Comparison of ENCODE assay signal across 11 cellular contexts in genomic region chr19:39268085-39268484, GRCh38. TPM values are rescaled to one million over a fixed set of nuclear protein-coding genes. Genes with fewer than 3 reads are reported as not detected.
DNase-seq lines count a peak whose midpoint lies in the region; ATAC-seq, FAIRE-seq and TF ChIP-seq lines count a peak whose summit lies in the region.
"Not testable (repeated sequence)": the region's sequence is repeated elsewhere in the genome, so short reads cannot be mapped to it uniquely, and the experiment has no call there.
"Had no signal": no experiment of that assay in that cellular context is flagged by ENCODE, and none has a peak within 500 bp of the region (broad histone marks: within the 10 kb centered on the region; RNA-seq: fewer than 3 reads in every experiment).

Gene IFNL2 (plus strand): TSS chr19:39268396. CDS start chr19:39268569, 173 bp downstream.

- not testable (repeated sequence) for H2AFZ ChIP-seq in DND-41 (ENCODE audit: low read depth, low read length); keratinocyte (ENCODE audit: control insufficient read depth, low read length)

- not testable (repeated sequence) for H3K79me2 ChIP-seq in DND-41 (ENCODE audit: insufficient read depth, low read length); keratinocyte (ENCODE audit: control insufficient read depth, insufficient read depth, low read length)

- H3K9me1 ChIP-seq in keratinocyte (ENCODE audit: control insufficient read depth, extremely low read depth, insufficient read depth, low read length): not testable (repeated sequence)

- no CpG with 5 or more reads among the region's 1 CpG for WGBS in body of pancreas, 2 donors

- dilution Hi-C loops in keratinocyte (cut with MboI; ENCODE audit: extremely low pct_ligation_motif_present, low sequenced_read_pairs): not testable (repeated sequence)

- H3K9ac ChIP-seq in DND-41 (ENCODE audit: low read depth, low read length); keratinocyte (ENCODE audit: control insufficient read depth, extremely low read depth, insufficient read depth, low read length): not testable (repeated sequence)

- H3K4me1 ChIP-seq in DND-41 (ENCODE audit: insufficient read depth, low read length); keratinocyte (ENCODE audit: control insufficient read depth, extremely low read depth, insufficient read depth, low read length); naive thymus-derived CD4-positive, alpha-beta T cell (ENCODE audit: control insufficient read depth in 2 of 2, insufficient read depth in 2 of 2, low read length in 2 of 2); upper lobe of right lung: not testable (repeated sequence)
- H3K4me1 ChIP-seq in body of pancreas: peaks cover 11% of the 10 kb centered on the region

- not testable (repeated sequence) for TF ChIP-seq CTCF in DND-41 (IDR thresholded peaks at IDR 0.05; ENCODE audit: borderline replicate concordance, extremely low read depth, low read length, poor library complexity, severe bottlenecking); body of pancreas (IDR thresholded peaks at IDR 0.05); keratinocyte (optimal IDR thresholded peaks at IDR 0.05 in 1 of 3, IDR thresholded peaks at IDR 0.05 in 1 of 3, conservative IDR thresholded peaks at IDR 0.05 in 1 of 3; ENCODE audit: extremely low read depth in 1 of 3, insufficient read depth in 2 of 3, low read length in 3 of 3); upper lobe of right lung (IDR thresholded peaks at IDR 0.05)

- not testable (repeated sequence) for DNase-seq in DND-41; HTR-8/SVneo (ENCODE audit: insufficient read length, low spot score); T-helper 17 cell; activated T-cell treated with anti-CD3 and anti-CD28 coated beads, Interleukin-2, amount 50 U/mL, for 4 hours; body of pancreas; keratinocyte (ENCODE audit: low read depth, low spot score); naive thymus-derived CD4-positive, alpha-beta T cell
- peak; percentile 3 for DNase-seq in upper lobe of right lung

- POLR2A ChIA-PET in naive thymus-derived CD4-positive, alpha-beta T cell (lab: Charles Lee): not testable (repeated sequence)

- H3K9me3 Mint-ChIP-seq in activated T-cell treated with anti-CD3 and anti-CD28 coated beads, Interleukin-2, amount 50 U/mL, for 4 hours; naive thymus-derived CD4-positive, alpha-beta T cell: not testable (repeated sequence)

- H3K4me3 ChIP-seq in DND-41 (ENCODE audit: low read depth in 1 of 2, low read length in 2 of 2); body of pancreas; keratinocyte (ENCODE audit: control insufficient read depth in 2 of 3, extremely low read depth in 1 of 3, insufficient read depth in 2 of 3, low read depth in 1 of 3, low read length in 3 of 3); naive thymus-derived CD4-positive, alpha-beta T cell (ENCODE audit: low read length); upper lobe of right lung: not testable (repeated sequence)

- TF ChIP-seq POLR2A in body of pancreas (IDR thresholded peaks at IDR 0.05): not testable (repeated sequence)

- not testable (repeated sequence) for H3K27ac Mint-ChIP-seq in T-helper 17 cell
- peak within 1 kb of the TSS in 1 of 9 donors; percentile 9 for H3K27ac Mint-ChIP-seq in naive thymus-derived CD4-positive, alpha-beta T cell

- FAIRE-seq in HTR-8/SVneo (lab: Jason Lieb, UNC) (peak; percentile 74), keratinocyte (lab: Jason Lieb, UNC) (peak; percentile 78)

- not testable (repeated sequence) for H3K36me3 ChIP-seq in DND-41 (ENCODE audit: insufficient read depth, low read length); body of pancreas (replicated peaks in 1 of 2; ENCODE audit: insufficient read depth in 1 of 2, low read depth in 2 of 2); keratinocyte (ENCODE audit: control insufficient read depth in 2 of 2, extremely low read depth in 1 of 2, insufficient read depth in 2 of 2, low read length in 2 of 2); naive thymus-derived CD4-positive, alpha-beta T cell (ENCODE audit: control insufficient read depth in 2 of 3, insufficient read depth in 3 of 3, low read length in 3 of 3); upper lobe of right lung

- not testable (repeated sequence) for H3K27me3 ChIP-seq in DND-41 (ENCODE audit: insufficient read depth, low read length, poor library complexity); body of pancreas; naive thymus-derived CD4-positive, alpha-beta T cell (ENCODE audit: control insufficient read depth in 2 of 2, insufficient read depth in 2 of 2, low read length in 2 of 2)
- H3K27me3 ChIP-seq in keratinocyte (ENCODE audit: control insufficient read depth, extremely low read depth, insufficient read depth, low read length) (peaks cover 25% of the 10 kb centered on the region), upper lobe of right lung (peaks cover 30% of the 10 kb centered on the region)

- intact Hi-C loops in body of pancreas (cut with DNase I); naive thymus-derived CD4-positive, alpha-beta T cell (cut with micrococcal nuclease); upper lobe of right lung (cut with DNase I): not testable (repeated sequence)

- peaks cover 37% of the 10 kb centered on the region for H3K27me3 Mint-ChIP-seq in T-helper 17 cell
- H3K27me3 Mint-ChIP-seq in activated T-cell treated with anti-CD3 and anti-CD28 coated beads, Interleukin-2, amount 50 U/mL, for 4 hours (ENCODE audit: low read depth): peaks cover 33% of the 10 kb centered on the region
- H3K27me3 Mint-ChIP-seq in naive thymus-derived CD4-positive, alpha-beta T cell: peaks cover 18 to 37% (median 22%) of the 10 kb centered on the region in 5 donors

- ATAC-seq in DND-41 (ENCODE audit: insufficient read depth, low read depth): peak; percentile 55; the same call in 1 of the 3 replicates
- ATAC-seq in T-helper 17 cell: peak; percentile 67
- peak; percentile 36 to 41 for ATAC-seq in activated T-cell treated with anti-CD3 and anti-CD28 coated beads, Interleukin-2, amount 50 U/mL, for 4 hours
- peak; percentile 66 for ATAC-seq in body of pancreas
- peak; percentile 52 for ATAC-seq in naive thymus-derived CD4-positive, alpha-beta T cell
- ATAC-seq in upper lobe of right lung: peak; percentile 20

- not testable (repeated sequence) for H3K36me3 Mint-ChIP-seq in T-helper 17 cell (ENCODE audit: low read depth); activated T-cell treated with anti-CD3 and anti-CD28 coated beads, Interleukin-2, amount 50 U/mL, for 4 hours (ENCODE audit: insufficient read depth); naive thymus-derived CD4-positive, alpha-beta T cell

- H3K9me3 ChIP-seq in DND-41 (ENCODE audit: insufficient read depth, low read length, severe bottlenecking); T-helper 17 cell (ENCODE audit: control insufficient read depth, low read length, poor library complexity, severe bottlenecking); body of pancreas; keratinocyte (ENCODE audit: control insufficient read depth, low read depth, low read length); naive thymus-derived CD4-positive, alpha-beta T cell (ENCODE audit: control insufficient read depth in 2 of 3, low read length in 3 of 3); upper lobe of right lung: not testable (repeated sequence)

- H3K27ac ChIP-seq in DND-41 (ENCODE audit: low read length); body of pancreas; keratinocyte (ENCODE audit: control insufficient read depth, insufficient read depth, low read length); naive thymus-derived CD4-positive, alpha-beta T cell (ENCODE audit: low read depth, low read length); upper lobe of right lung: not testable (repeated sequence)

- CTCF ChIA-PET in naive thymus-derived CD4-positive, alpha-beta T cell (lab: Charles Lee): not testable (repeated sequence)

- not testable (repeated sequence) for H3K4me1 Mint-ChIP-seq in T-helper 17 cell; activated T-cell treated with anti-CD3 and anti-CD28 coated beads, Interleukin-2, amount 50 U/mL, for 4 hours (ENCODE audit: low read depth); naive thymus-derived CD4-positive, alpha-beta T cell

- H3K4me3 Mint-ChIP-seq in T-helper 17 cell; activated T-cell treated with anti-CD3 and anti-CD28 coated beads, Interleukin-2, amount 50 U/mL, for 4 hours; naive thymus-derived CD4-positive, alpha-beta T cell: not testable (repeated sequence)

- H3K4me2 ChIP-seq in DND-41 (ENCODE audit: insufficient read depth, low read length); keratinocyte (ENCODE audit: control insufficient read depth, extremely low read depth, insufficient read depth, low read depth, low read length): not testable (repeated sequence)

- H4K20me1 ChIP-seq in DND-41 (ENCODE audit: insufficient read depth, low read length); keratinocyte (ENCODE audit: control insufficient read depth, extremely low read depth, insufficient read depth, low read length): not testable (repeated sequence)

RNA-seq across cellular contexts. Expression of gene IFNL2, which starts in this region (rescaled TPM):
- total RNA-seq in T-helper 17 cell: not detected
- not detected for total RNA-seq in activated T-cell treated with anti-CD3 and anti-CD28 coated beads, Interleukin-2, amount 50 U/mL, for 4 hours
- not detected for total RNA-seq in body of pancreas
- not detected in 3 replicates for polyA plus RNA-seq in keratinocyte
- polyA plus RNA-seq in keratinocyte (2011; ENCODE audit: low read depth): not detected
- polyA plus RNA-seq in keratinocyte (2011; cell fraction: cytosol; rRNA removed): not detected in 2 replicates
- not detected in 2 replicates for polyA plus RNA-seq in keratinocyte (2011; cell fraction: nucleus; rRNA removed)
- not detected in 2 replicates for polyA plus RNA-seq in keratinocyte (2012; ENCODE audit: low replicate concordance)
- polyA minus RNA-seq in keratinocyte: not detected in 3 replicates
- not detected for polyA minus RNA-seq in keratinocyte (2011; cell fraction: cytosol; rRNA and poly(A)+ RNA removed)
- polyA minus RNA-seq in keratinocyte (2011; cell fraction: nucleus; rRNA and poly(A)+ RNA removed): not detected in 2 replicates
- total RNA-seq in naive thymus-derived CD4-positive, alpha-beta T cell: not detected
- not detected for polyA plus RNA-seq in naive thymus-derived CD4-positive, alpha-beta T cell
- not detected for total RNA-seq in upper lobe of right lung
- total RNA-seq: Calu3; CD4-positive, alpha-beta memory T cell had no signal
- polyA plus RNA-seq: BJ; CD4-positive, alpha-beta memory T cell had no signal

Comparison
In these comparisons a context has a peak if more than half of its experiments do, and no peak if none do; other contexts are left out.
1. Peak in ATAC-seq in T-helper 17 cell; RNA of the gene not detected or under 1 TPM.
2. Peak in ATAC-seq in activated T-cell treated with anti-CD3 and anti-CD28 coated beads, Interleukin-2, amount 50 U/mL, for 4 hours; RNA of the gene not detected or under 1 TPM.
3. Peak in ATAC-seq in body of pancreas; RNA of the gene not detected or under 1 TPM.
4. Peak in ATAC-seq in naive thymus-derived CD4-positive, alpha-beta T cell; RNA of the gene not detected or under 1 TPM.
5. Peak in DNase-seq and ATAC-seq in upper lobe of right lung; RNA of the gene not detected or under 1 TPM.